ENCODE assay signal across 25 cellular contexts in genomic region chrX:102892103-102892502, GRCh38. TPM values are rescaled to one million over a fixed set of nuclear protein-coding genes. Genes with fewer than 3 reads are reported as not detected.
"Had no signal": no experiment of that assay in that cellular context is flagged by ENCODE, and none has a peak within 500 bp of the region (broad histone marks: within the 10 kb centered on the region; RNA-seq: fewer than 3 reads in every experiment).

No MANE protein-coding gene starts in this region.

- H3K4me3 Mint-ChIP-seq: activated naive CD4-positive, alpha-beta T cell treated with anti-CD3 and anti-CD28 coated beads, Interleukin-2, amount 50 U/mL, for 24 hours; nephron progenitor cell; stimulated activated memory B cell treated with anti-CD40 and anti-IgM and Interleukin-4, amounts not matched to agents 10 μg/mL and 1 μg/mL and 100 μg/mL, for 72 hours had no signal

- H3K9me3 Mint-ChIP-seq: activated naive CD4-positive, alpha-beta T cell treated with anti-CD3 and anti-CD28 coated beads, Interleukin-2, amount 50 U/mL, for 24 hours; stimulated activated memory B cell treated with anti-CD40 and anti-IgM and Interleukin-4, amounts not matched to agents 10 μg/mL and 1 μg/mL and 100 μg/mL, for 72 hours had no signal

- ATAC-seq: esophagus mucosa; foreskin keratinocyte; left lobe of liver; stimulated activated memory B cell treated with anti-CD40 and anti-IgM and Interleukin-4, amounts not matched to agents 10 μg/mL and 1 μg/mL and 100 μg/mL, for 72 hours had no signal

- H3K36me3 ChIP-seq: colonic mucosa, spleen, WERI-Rb-1 had no signal

- H3K9me3 ChIP-seq: colonic mucosa, sigmoid colon, spleen had no signal

- H3K4me1 ChIP-seq: colonic mucosa, foreskin keratinocyte, sigmoid colon, spleen had no signal

- H3K4me3 ChIP-seq: colonic mucosa, lung, sigmoid colon, spleen had no signal

- FAIRE-seq: endometrium, keratinocyte had no signal

- H3K27me3 Mint-ChIP-seq: activated naive CD4-positive, alpha-beta T cell treated with anti-CD3 and anti-CD28 coated beads, Interleukin-2, amount 50 U/mL, for 24 hours; stimulated activated memory B cell treated with anti-CD40 and anti-IgM and Interleukin-4, amounts not matched to agents 10 μg/mL and 1 μg/mL and 100 μg/mL, for 72 hours had no signal

- H3K4me1 Mint-ChIP-seq: activated naive CD4-positive, alpha-beta T cell treated with anti-CD3 and anti-CD28 coated beads, Interleukin-2, amount 50 U/mL, for 24 hours; nephron progenitor cell; stimulated activated memory B cell treated with anti-CD40 and anti-IgM and Interleukin-4, amounts not matched to agents 10 μg/mL and 1 μg/mL and 100 μg/mL, for 72 hours had no signal

- H3K27ac Mint-ChIP-seq: activated naive CD4-positive, alpha-beta T cell treated with anti-CD3 and anti-CD28 coated beads, Interleukin-2, amount 50 U/mL, for 24 hours; nephron progenitor cell; stimulated activated memory B cell treated with anti-CD40 and anti-IgM and Interleukin-4, amounts not matched to agents 10 μg/mL and 1 μg/mL and 100 μg/mL, for 72 hours had no signal

- H3K27me3 ChIP-seq: colonic mucosa, foreskin keratinocyte, sigmoid colon, spleen had no signal

- H3K27ac ChIP-seq: colonic mucosa, foreskin keratinocyte, sigmoid colon, spleen, WERI-Rb-1 had no signal

- DNase-seq: activated CD4-positive, alpha-beta T cell treated with anti-CD3 and anti-CD28 coated beads for 1 hour; activated CD4-positive, alpha-beta T cell treated with anti-CD3 and anti-CD28 coated beads, Interleukin-2, amount 50 U/mL, for 4 hours; activated gamma-delta T cell; caudate nucleus; colonic mucosa; glutamatergic neuron; hippocampal formation; midbrain; nephron progenitor cell; nucleus accumbens; posterior cingulate gyrus; sigmoid colon; spleen; stimulated activated CD4-positive, alpha-beta T cell treated with anti-CD3 and anti-CD28 coated beads, Interleukin-4, amount 100 ng/mL, for 4 hours; SW 1271; WERI-Rb-1 had no signal

RNA-seq across cellular contexts. Expression of gene RAB40AL, which starts 45.0 kb away (rescaled TPM):
- total RNA-seq: T-helper 2 cell treated with Interferon-gamma antibody and Interleukin-4, amounts not matched to agents 100 ng/mL and 5 ng/mL, for 36 hours had no signal
- polyA plus RNA-seq: foreskin keratinocyte, keratinocyte had no signal
